8 cellular contexts compared by ENCODE assay signal in the genomic region with DNA sequence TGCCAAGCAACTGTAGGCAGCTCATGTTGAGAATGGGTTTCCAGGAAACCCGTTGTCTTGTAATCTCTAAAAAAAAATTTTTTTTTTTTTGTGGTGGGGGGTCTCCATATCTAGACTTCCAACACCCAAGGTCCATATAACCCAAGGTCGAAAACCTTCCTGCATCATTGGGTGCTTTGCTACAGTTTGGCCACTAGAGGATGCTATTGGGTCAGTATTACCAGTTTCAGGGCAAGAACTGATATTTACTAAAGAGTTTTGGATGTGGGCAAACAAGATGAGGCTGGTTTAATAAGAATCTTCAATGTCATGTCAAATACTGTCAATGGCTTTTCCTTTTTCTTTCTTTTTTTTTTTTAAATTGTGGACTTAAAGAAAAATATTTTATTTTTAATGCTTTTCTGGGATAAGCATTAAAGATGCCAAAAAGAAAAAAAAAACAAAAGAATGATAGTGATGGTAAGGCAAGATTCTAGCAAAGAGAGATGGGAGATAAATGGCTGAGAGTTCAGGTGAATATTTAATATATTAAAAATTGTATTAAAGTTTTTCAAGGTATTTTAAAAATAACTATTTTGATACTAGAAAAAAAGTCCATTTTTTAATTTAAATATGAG.
A peak's percentile ranks its signal among the peaks of the same experiment; 100 is the strongest.
DNase-seq lines count a peak whose midpoint lies in the region; ATAC-seq and TF ChIP-seq lines count a peak whose summit lies in the region.

No MANE protein-coding gene starts in this region.

- no peaks in the 10 kb centered on the region for H3K27me3 ChIP-seq in CD4-positive, CD25-positive, alpha-beta regulatory T cell (ENCODE audit: control insufficient read depth, insufficient read depth, low read length)

- ATAC-seq in CD4-positive, CD25-positive, alpha-beta regulatory T cell (ENCODE audit: low read depth in 2 of 2) = peak in 1 of 2 donors; percentile 20
- ATAC-seq in HG03378 (IDR thresholded peaks at IDR 0.05; ENCODE audit: unreplicated experiment) (no peak), HG03108 (IDR thresholded peaks at IDR 0.05; ENCODE audit: unreplicated experiment) (no peak)

- DNase-seq in CD4-positive, CD25-positive, alpha-beta regulatory T cell = peak in 2 of 3 donors; percentile 14 to 42
- DNase-seq in GM19240 (ENCODE audit: insufficient read length, low spot score) = peak; percentile 14
- DNase-seq in NCI-H69 (lab: John Stamatoyannopoulos, UW) = peak; percentile 23
- DNase-seq in cerebellar cortex (ENCODE audit: low spot score) = peak; percentile 71
- peak; percentile 65 for DNase-seq in kidney tubule cell (ENCODE audit: low spot score)
- no peak for DNase-seq in type B pancreatic cell (ENCODE audit: extremely low spot score, unreplicated experiment)

- H3K9me3 Mint-ChIP-seq in CD4-positive, CD25-positive, alpha-beta regulatory T cell = peaks cover 0 to 5% (median 0%) of the 10 kb centered on the region in 7 donors
- no peaks in the 10 kb centered on the region for H3K9me3 Mint-ChIP-seq in type B pancreatic cell

- no peaks in the 10 kb centered on the region for H3K36me3 ChIP-seq in CD4-positive, CD25-positive, alpha-beta regulatory T cell (ENCODE audit: control insufficient read depth, insufficient read depth, low read length)

- peak; percentile 96 for TF ChIP-seq CTCF in type B pancreatic cell (conservative IDR thresholded peaks at IDR 0.05)

- H3K27ac ChIP-seq in CD4-positive, CD25-positive, alpha-beta regulatory T cell (ENCODE audit: insufficient read depth, low read length, poor library complexity, severe bottlenecking) = no peak overlapping the region

- no peaks in the 10 kb centered on the region for H3K4me1 ChIP-seq in CD4-positive, CD25-positive, alpha-beta regulatory T cell (ENCODE audit: control insufficient read depth, insufficient read depth, low read length, poor library complexity, severe bottlenecking)

- no peaks in the 10 kb centered on the region for H3K9me3 ChIP-seq in CD4-positive, CD25-positive, alpha-beta regulatory T cell (ENCODE audit: control insufficient read depth in 2 of 2, low read length in 2 of 2)

- no peaks in the 10 kb centered on the region for H3K36me3 Mint-ChIP-seq in CD4-positive, CD25-positive, alpha-beta regulatory T cell
- peaks cover 4% of the 10 kb centered on the region for H3K36me3 Mint-ChIP-seq in type B pancreatic cell

- H3K4me3 Mint-ChIP-seq in CD4-positive, CD25-positive, alpha-beta regulatory T cell = no peak overlapping the region
- no peak overlapping the region for H3K4me3 Mint-ChIP-seq in type B pancreatic cell

- H3K4me3 ChIP-seq in CD4-positive, CD25-positive, alpha-beta regulatory T cell (ENCODE audit: low read depth, low read length) = no peak overlapping the region

- no peaks in the 10 kb centered on the region for H3K4me1 Mint-ChIP-seq in CD4-positive, CD25-positive, alpha-beta regulatory T cell
- peaks cover 7% of the 10 kb centered on the region for H3K4me1 Mint-ChIP-seq in type B pancreatic cell (ENCODE audit: unreplicated experiment)

- no peak overlapping the region for H3K27ac Mint-ChIP-seq in CD4-positive, CD25-positive, alpha-beta regulatory T cell
- H3K27ac Mint-ChIP-seq in type B pancreatic cell = peak overlapping the region; percentile 34

- H3K27me3 Mint-ChIP-seq in CD4-positive, CD25-positive, alpha-beta regulatory T cell = peaks cover 4% of the 10 kb centered on the region
- H3K27me3 Mint-ChIP-seq in type B pancreatic cell = no peaks in the 10 kb centered on the region
